ENCODE assay signal across 24 cellular contexts in genomic region chr1:19703280-19703679, GRCh38. TPM values are rescaled to one million over a fixed set of nuclear protein-coding genes. Genes with fewer than 3 reads are reported as not detected.
DNase-seq lines count a peak whose midpoint lies in the region; ATAC-seq, FAIRE-seq and TF ChIP-seq lines count a peak whose summit lies in the region.
"Had no signal": no experiment of that assay in that cellular context is flagged by ENCODE, and none has a peak within 500 bp of the region (broad histone marks: within the 10 kb centered on the region; RNA-seq: fewer than 3 reads in every experiment).

No MANE protein-coding gene starts in this region.

- no peak for FAIRE-seq in frontal cortex (lab: Jason Lieb, UNC)
- FAIRE-seq: A204.1, D721Med, GM12891, GM19239, H1 had no signal

- in situ Hi-C loops in brain microvascular endothelial cell (cut with HindIII; ENCODE audit: low pct_ligation_motif_present, low sequenced_read_pairs) = no loop called here

- no peak overlapping the region for H3K27ac Mint-ChIP-seq in effector memory CD8-positive, alpha-beta T cell
- H3K27ac Mint-ChIP-seq: B cell; CD4-positive, alpha-beta T cell; CD8-positive, alpha-beta memory T cell had no signal

- no peak for DNase-seq in brain microvascular endothelial cell
- DNase-seq in retinal pigment epithelial cell (ENCODE audit: low read depth) = no peak
- no peak for DNase-seq in effector memory CD8-positive, alpha-beta T cell
- DNase-seq in activated CD8-positive, alpha-beta memory T cell treated with anti-CD3 and anti-CD28 coated beads for 24 hours = no peak
- no peak for DNase-seq in DMS53 (lab: John Stamatoyannopoulos, UW)
- DNase-seq in frontal cortex (ENCODE audit: low spot score in 2 of 2) = no peak
- DNase-seq: CD4-positive, alpha-beta T cell; CD8-positive, alpha-beta memory T cell; DMS 273 treated with DMSO at 0.1 percent for 48 hours; DMS79 treated with DMSO at 0.1 percent for 48 hours; GF-D8; GM23248 had no signal

- no peaks in the 10 kb centered on the region for H3K9me3 Mint-ChIP-seq in effector memory CD8-positive, alpha-beta T cell
- H3K9me3 Mint-ChIP-seq: CD4-positive, alpha-beta T cell; CD8-positive, alpha-beta memory T cell had no signal

- peaks cover 0 to 3% of the 10 kb centered on the region in 2 donors for H3K4me1 Mint-ChIP-seq in effector memory CD8-positive, alpha-beta T cell (ENCODE audit: low read depth in 2 of 2)
- H3K4me1 Mint-ChIP-seq: CD14-positive monocyte had no signal

- H3K27me3 Mint-ChIP-seq in effector memory CD8-positive, alpha-beta T cell = no peaks in the 10 kb centered on the region
- H3K27me3 Mint-ChIP-seq: B cell; CD4-positive, alpha-beta T cell; CD8-positive, alpha-beta memory T cell had no signal

- H3K4me3 ChIP-seq in brain microvascular endothelial cell (ENCODE audit: low read depth, low read length) (no peak overlapping the region), retinal pigment epithelial cell (ENCODE audit: low read length) (no peak overlapping the region)
- H3K4me3 ChIP-seq: BLaER1, GM23248 had no signal

- H3K27me3 ChIP-seq in brain microvascular endothelial cell (replicated peaks) = no peaks in the 10 kb centered on the region
- H3K27me3 ChIP-seq: BLaER1 had no signal

- peak overlapping the region; percentile 74 for H3K27ac ChIP-seq in C4-2B
- H3K27ac ChIP-seq in VCaP = peak overlapping the region; percentile 77
- H3K27ac ChIP-seq in brain microvascular endothelial cell = no peak overlapping the region
- H3K27ac ChIP-seq: 22Rv1, BLaER1, GM23248 had no signal

- TF ChIP-seq CTCF in C4-2B (conservative IDR thresholded peaks at IDR 0.05) (no peak), VCaP (conservative IDR thresholded peaks at IDR 0.05) (no peak), brain microvascular endothelial cell (IDR thresholded peaks at IDR 0.05; ENCODE audit: low read depth, low read length, missing control alignments) (peak; percentile 4), retinal pigment epithelial cell (conservative IDR thresholded peaks at IDR 0.05; ENCODE audit: low read depth, low read length) (peak; percentile 6)

- H3K4me3 Mint-ChIP-seq in effector memory CD8-positive, alpha-beta T cell = no peak overlapping the region
- H3K4me3 Mint-ChIP-seq: B cell; CD14-positive monocyte; CD4-positive, alpha-beta T cell; CD8-positive, alpha-beta memory T cell had no signal

- no peak for ATAC-seq in effector memory CD8-positive, alpha-beta T cell (replicated peaks)

- H3K36me3 ChIP-seq in brain microvascular endothelial cell (replicated peaks) = no peaks in the 10 kb centered on the region

- H3K36me3 Mint-ChIP-seq in effector memory CD8-positive, alpha-beta T cell (ENCODE audit: insufficient read depth) = peaks cover 2% of the 10 kb centered on the region

RNA-seq across cellular contexts. Expression of gene HTR6, which starts 38.6 kb away (rescaled TPM):
- 0.41 TPM for total RNA-seq in frontal cortex
- total RNA-seq: B cell; CD8-positive, alpha-beta memory T cell; Daoy; GM23248 had no signal

RNA-seq across cellular contexts. Expression of gene NBL1, which starts 59.2 kb away (rescaled TPM):
- 33.0 TPM for total RNA-seq in frontal cortex

Comparison
In these comparisons a context has a peak if more than half of its experiments do, and no peak if none do; other contexts are left out.
1. CTCF ChIP-seq: peak in brain microvascular endothelial cell (single experiment) and retinal pigment epithelial cell (single experiment); none in C4-2B (single experiment) and VCaP (single experiment).